In the genomic region with DNA sequence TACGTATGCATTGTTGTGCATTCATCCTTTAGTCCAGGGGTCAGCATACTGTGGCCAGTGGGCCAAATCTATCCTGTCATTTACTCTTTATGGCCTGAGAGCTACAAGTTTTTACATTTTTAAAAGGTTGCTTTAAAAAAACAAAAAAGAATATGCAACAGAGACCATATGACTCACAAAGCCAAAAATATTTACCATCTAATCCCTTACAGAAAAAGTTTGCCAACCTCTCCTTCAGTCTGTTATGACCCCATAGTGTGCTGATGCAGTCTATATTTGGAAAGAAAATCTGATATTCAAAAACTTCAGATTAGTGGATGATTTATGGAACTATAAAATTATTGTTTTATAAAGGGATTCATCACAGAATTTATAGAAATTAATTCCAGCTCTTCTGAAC, we compare ENCODE assay signal across 19 cellular contexts.
DNase-seq lines count a peak whose midpoint lies in the region; TF ChIP-seq lines count a peak whose summit lies in the region.
"Had no signal": no experiment of that assay in that cellular context is flagged by ENCODE, and none has a peak within 500 bp of the region (broad histone marks: within the 10 kb centered on the region; RNA-seq: fewer than 3 reads in every experiment).

No MANE protein-coding gene starts in this region.

- no peak for TF ChIP-seq POLR2A in esophagus squamous epithelium (IDR thresholded peaks at IDR 0.05)

- H3K4me1 ChIP-seq in adipocyte (ENCODE audit: control insufficient read depth, insufficient read depth, low read length), result no peaks in the 10 kb centered on the region
- peaks cover 17% of the 10 kb centered on the region for H3K4me1 ChIP-seq in skeletal muscle satellite cell (ENCODE audit: control insufficient read depth, insufficient read depth, low read length)
- H3K4me1 ChIP-seq in esophagus squamous epithelium, result no peaks in the 10 kb centered on the region
- H3K4me1 ChIP-seq: Peyer's patch had no signal

- H3K4me3 ChIP-seq in adipocyte (ENCODE audit: low read length) (no peak overlapping the region), skeletal muscle satellite cell (ENCODE audit: low read length) (no peak overlapping the region), esophagus squamous epithelium (no peak overlapping the region)
- H3K4me3 ChIP-seq: GM23338, MG63, Peyer's patch, SJSA1 had no signal

- no peak overlapping the region for H3K27ac ChIP-seq in esophagus squamous epithelium
- H3K27ac ChIP-seq: KMS-11, Peyer's patch, SJSA1 had no signal

- peak; percentile 32 for DNase-seq in ELR (ENCODE audit: low read depth)
- peak; percentile 75 for DNase-seq in adipocyte (ENCODE audit: low read depth)
- peak; percentile 72 for DNase-seq in fibroblast of peridontal ligament (ENCODE audit: extremely low read depth)
- no peak for DNase-seq in stimulated activated CD4-positive, alpha-beta T cell treated with anti-CD3 and anti-CD28 coated beads, Interleukin-4, amount 100 ng/mL, for 1 hour
- no peak for DNase-seq in MV-4-11 (lab: John Stamatoyannopoulos, UW)
- no peak for DNase-seq in esophagus squamous epithelium (lab: John Stamatoyannopoulos, UW)
- DNase-seq: DMS79 treated with DMSO at 0.1 percent for 48 hours, GDM1, MG63, NCI-H1092 treated with DMSO at 0.1 percent for 48 hours, NCI-H146, NCI-H2029 treated with DMSO at 0.1 percent for 48 hours, NCI-H2171, NCI-H446, Peyer's patch had no signal

- peak overlapping the region; percentile 17 for H3K4me2 ChIP-seq in skeletal muscle satellite cell (ENCODE audit: low read length)
- H3K4me2 ChIP-seq: GM23338, KMS-11 had no signal

- H3K36me3 ChIP-seq in adipocyte (ENCODE audit: control insufficient read depth, insufficient read depth, low read length, severe bottlenecking) (no peaks in the 10 kb centered on the region), skeletal muscle satellite cell (ENCODE audit: insufficient read depth, low read length) (no peaks in the 10 kb centered on the region), esophagus squamous epithelium (no peaks in the 10 kb centered on the region)
- H3K36me3 ChIP-seq: MG63, Peyer's patch had no signal

- H3K9ac ChIP-seq in adipocyte (ENCODE audit: low read length), result no peak overlapping the region
- no peak overlapping the region for H3K9ac ChIP-seq in skeletal muscle satellite cell (ENCODE audit: low read depth, low read length)
- H3K9ac ChIP-seq: KMS-11 had no signal

- H3K9me3 ChIP-seq in adipocyte (ENCODE audit: control insufficient read depth, low read length) (no peaks in the 10 kb centered on the region), skeletal muscle satellite cell (replicated peaks; ENCODE audit: low read length) (no peaks in the 10 kb centered on the region), esophagus squamous epithelium (peaks cover 0 to 8% (median 5%) of the 10 kb centered on the region in 3 donors)

- H3K27me3 ChIP-seq in adipocyte (replicated peaks; ENCODE audit: control insufficient read depth, insufficient read depth, low read length), result no peaks in the 10 kb centered on the region
- H3K27me3 ChIP-seq in skeletal muscle satellite cell (ENCODE audit: control insufficient read depth, insufficient read depth, low read length), result no peaks in the 10 kb centered on the region
- H3K27me3 ChIP-seq in esophagus squamous epithelium, result peaks cover 0 to 4% (median 0%) of the 10 kb centered on the region in 4 donors
- H3K27me3 ChIP-seq: MG63, Peyer's patch, SJSA1 had no signal

- TF ChIP-seq CTCF in esophagus squamous epithelium (IDR thresholded peaks at IDR 0.05), result no peak

- intact Hi-C loops in esophagus squamous epithelium (cut with DNase I), result no loop called here

- 60 to 94% methylated on average over 1 of the region's 1 CpG for WGBS in esophagus squamous epithelium, 2 donors

Comparison
In these comparisons a context has a peak if more than half of its experiments do, and no peak if none do; other contexts are left out.
1. DNase-seq: peak in ELR (single experiment), adipocyte (single experiment) and fibroblast of peridontal ligament (single experiment); none in stimulated activated CD4-positive, alpha-beta T cell treated with anti-CD3 and anti-CD28 coated beads, Interleukin-4, amount 100 ng/mL, for 1 hour (single experiment), MV-4-11 (single experiment) and esophagus squamous epithelium (single experiment).